ENCODE assay signal across 1 cellular context in genomic region chr11:24496728-24497396, GRCh38.
A peak's percentile ranks its signal among the peaks of the same experiment; 100 is the strongest.
TF ChIP-seq lines count a peak whose summit lies in the region.

TSS of gene LUZP2 (plus strand) at chr11:24497053.

TF ChIP-seq in H1, 55 proteins besides CTCF, POLR2A, EP300 and RAD21 (continued from another document):
- no peak for TF ChIP-seq ATF3 (IDR thresholded peaks at IDR 0.05; ENCODE audit: insufficient read depth, low read depth, low read length)
- TF ChIP-seq ATF2 (IDR thresholded peaks at IDR 0.05; ENCODE audit: low read length), result 0 out of 2 replicates have a peak, but pooled peaks have one; percentile 66
- TF ChIP-seq CHD2 (IDR thresholded peaks at IDR 0.05; ENCODE audit: low read length), result no peak
- no peak for TF ChIP-seq CEBPB (IDR thresholded peaks at IDR 0.05; ENCODE audit: low read depth, low read length)
- TF ChIP-seq SIX5 (IDR thresholded peaks at IDR 0.05; ENCODE audit: low read depth, low read length), result no peak
- TF ChIP-seq POLR2AphosphoS5 (IDR thresholded peaks at IDR 0.05; ENCODE audit: low read depth, low read length), result no peak
- TF ChIP-seq RXRA (IDR thresholded peaks at IDR 0.05; ENCODE audit: insufficient read depth, low read depth, low read length), result no peak
- TF ChIP-seq KDM1A (IDR thresholded peaks at IDR 0.05; ENCODE audit: borderline replicate concordance, low read length), result 0 out of 2 replicates have a peak, but pooled peaks have one; percentile 16
- TF ChIP-seq CREB1 (IDR thresholded peaks at IDR 0.05), result peak; percentile 52
- TF ChIP-seq RBBP5 (IDR thresholded peaks at IDR 0.05; ENCODE audit: borderline replicate concordance, low read depth, low read length), result peak; percentile 82; the same call in 1 of the 2 replicates
- peak; percentile 41; the same call in 1 of the 2 replicates for TF ChIP-seq BACH1 (IDR thresholded peaks at IDR 0.05; ENCODE audit: low read length)
- TF ChIP-seq NRF1 (IDR thresholded peaks at IDR 0.05; ENCODE audit: low read depth, low read length), result no peak
- TF ChIP-seq CHD1 (IDR thresholded peaks at IDR 0.05; ENCODE audit: low read depth, low read length), result no peak
- no peak for TF ChIP-seq JUN (IDR thresholded peaks at IDR 0.05; ENCODE audit: low read depth, low read length)
- no peak for TF ChIP-seq TAF1 (IDR thresholded peaks at IDR 0.05; ENCODE audit: low read depth, low read length)
- TF ChIP-seq GABPA (IDR thresholded peaks at IDR 0.05; ENCODE audit: borderline replicate concordance, insufficient read depth, low read length), result no peak
- TF ChIP-seq SAP30 (IDR thresholded peaks at IDR 0.05; ENCODE audit: insufficient read depth, insufficient replicate concordance, low read length), result no peak
- TF ChIP-seq FOSL1 (IDR thresholded peaks at IDR 0.05; ENCODE audit: insufficient read depth, low read depth, low read length), result no peak
- TF ChIP-seq E2F6 (IDR thresholded peaks at IDR 0.05), result no peak
- no peak for TF ChIP-seq CBX8 (IDR thresholded peaks at IDR 0.05; ENCODE audit: borderline replicate concordance, low read depth, low read length)
- no peak for TF ChIP-seq CHD7 (IDR thresholded peaks at IDR 0.05; ENCODE audit: insufficient replicate concordance, low read length)
- peak; percentile 62 for TF ChIP-seq CTBP2 (IDR thresholded peaks at IDR 0.05; ENCODE audit: borderline replicate concordance, insufficient read depth, insufficient read length, low read length)
- TF ChIP-seq EZH2 (IDR thresholded peaks at IDR 0.05; ENCODE audit: low read depth, low read length, severe bottlenecking), result peak; percentile 48
- TF ChIP-seq ASH2L (IDR thresholded peaks at IDR 0.05; ENCODE audit: low read length), result peak; percentile 96
- TF ChIP-seq EGR1 (IDR thresholded peaks at IDR 0.05; ENCODE audit: borderline replicate concordance, low read depth, low read length), result peak; percentile 4; the same call in 1 of the 2 replicates
- TF ChIP-seq SP2 (IDR thresholded peaks at IDR 0.05; ENCODE audit: low read length), result no peak
- TF ChIP-seq MAX (IDR thresholded peaks at IDR 0.05), result no peak
- no peak for TF ChIP-seq YY1 (IDR thresholded peaks at IDR 0.05; ENCODE audit: low read depth, low read length)
